Comparison of ENCODE assay signal across 8 cellular contexts in the genomic region with DNA sequence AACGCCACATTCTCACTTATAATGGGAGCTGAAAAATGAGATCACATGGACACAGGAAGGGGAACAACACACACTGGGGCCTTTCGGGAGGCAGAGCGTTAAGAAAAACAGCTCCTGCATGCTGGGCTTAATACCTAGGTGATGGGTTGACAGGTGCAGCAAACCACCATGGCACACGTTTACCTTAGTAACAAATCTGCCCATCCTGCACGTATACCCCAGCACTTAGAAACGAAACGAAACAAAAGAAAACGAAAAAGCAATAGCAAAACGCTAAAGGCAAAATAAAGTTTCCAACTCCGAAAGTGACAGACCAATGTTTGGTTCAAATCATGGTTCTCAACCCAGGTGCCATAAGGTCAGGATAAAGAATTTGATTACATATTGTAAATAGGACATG.
DNase-seq lines count a peak whose midpoint lies in the region; FAIRE-seq and TF ChIP-seq lines count a peak whose summit lies in the region.
"Not testable (repeated sequence)": the region's sequence is repeated elsewhere in the genome, so short reads cannot be mapped to it uniquely, and the experiment has no call there.

No MANE protein-coding gene starts in this region.

- not testable (repeated sequence) for H3K27ac Mint-ChIP-seq in MCF 10A (ENCODE audit: low read depth, unreplicated experiment); endodermal cell

- POLR2A ChIA-PET in MCF 10A (lab: Yijun Ruan, JAX), result not testable (repeated sequence)

- H2BK15ac ChIP-seq in mesenchymal stem cell (ENCODE audit: low read depth, poor library complexity, severe bottlenecking), result not testable (repeated sequence)

- H3K4me3 Mint-ChIP-seq in MCF 10A (ENCODE audit: unreplicated experiment); endodermal cell: not testable (repeated sequence)

- H2BK12ac ChIP-seq in mesenchymal stem cell (ENCODE audit: low read length in 2 of 2), result not testable (repeated sequence)

- not testable (repeated sequence) for H2BK120ac ChIP-seq in mesenchymal stem cell (ENCODE audit: low read depth, low read length)

- not testable (repeated sequence) for H4K91ac ChIP-seq in mesenchymal stem cell (ENCODE audit: low read length)

- H3K14ac ChIP-seq in mesenchymal stem cell (ENCODE audit: low read length in 2 of 2), result not testable (repeated sequence)

- peaks cover 61% of the 10 kb centered on the region for H3K9me3 Mint-ChIP-seq in MCF 10A (ENCODE audit: unreplicated experiment)
- peaks cover 72% of the 10 kb centered on the region for H3K9me3 Mint-ChIP-seq in endodermal cell

- not testable (repeated sequence) for H3K4me1 Mint-ChIP-seq in MCF 10A (ENCODE audit: insufficient read depth, unreplicated experiment); endodermal cell

- not testable (repeated sequence) for H3K4me2 ChIP-seq in mesenchymal stem cell (ENCODE audit: low read length, poor library complexity, severe bottlenecking)

- H3K4me1 ChIP-seq in endodermal cell (ENCODE audit: control insufficient read depth, insufficient read depth, low read length); mesenchymal stem cell (ENCODE audit: control insufficient read depth, insufficient read depth, low read depth, low read length); small intestine (ENCODE audit: control insufficient read depth in 2 of 2, insufficient read depth in 1 of 2, low read depth in 1 of 2, low read length in 1 of 2): not testable (repeated sequence)

- H2AFZ ChIP-seq in mesenchymal stem cell (ENCODE audit: low read depth, low read length), result not testable (repeated sequence)

- not testable (repeated sequence) for H2BK5ac ChIP-seq in mesenchymal stem cell (ENCODE audit: low read depth, low read length, poor library complexity, severe bottlenecking)

- H4K8ac ChIP-seq in mesenchymal stem cell (ENCODE audit: low read length), result not testable (repeated sequence)

- FAIRE-seq in RCC 7860 (lab: Jason Lieb, UNC); small intestine (lab: Jason Lieb, UNC): not testable (repeated sequence)

- not testable (repeated sequence) for H3K36me3 Mint-ChIP-seq in MCF 10A (ENCODE audit: insufficient read depth, unreplicated experiment)
- H3K36me3 Mint-ChIP-seq in endodermal cell (ENCODE audit: low read depth), result peaks cover 17% of the 10 kb centered on the region

- peaks cover 55% of the 10 kb centered on the region for H3K9me3 ChIP-seq in endodermal cell (ENCODE audit: control insufficient read depth, low read length)
- peaks cover 22% of the 10 kb centered on the region for H3K9me3 ChIP-seq in mesenchymal stem cell (ENCODE audit: control insufficient read depth, low read length)
- H3K9me3 ChIP-seq in small intestine (ENCODE audit: control insufficient read depth, low read depth), result not testable (repeated sequence)

- not testable (repeated sequence) for H3K18ac ChIP-seq in mesenchymal stem cell (ENCODE audit: low read depth in 1 of 2, low read length in 2 of 2)

- not testable (repeated sequence) for H3K27me3 ChIP-seq in endodermal cell (ENCODE audit: control insufficient read depth, insufficient read depth, low read length, poor library complexity, severe bottlenecking); mesenchymal stem cell (ENCODE audit: control insufficient read depth in 1 of 2, insufficient read depth in 1 of 2, low read length in 2 of 2); small intestine (ENCODE audit: control insufficient read depth in 2 of 2, insufficient read depth in 2 of 2, low read length in 2 of 2)

- not testable (repeated sequence) for BruUV-seq in MCF 10A (replicated peaks; lab: Mats Ljungman, UMichigan)

- H3K36me3 ChIP-seq in endodermal cell (ENCODE audit: control insufficient read depth, insufficient read depth, low read length); mesenchymal stem cell (ENCODE audit: control insufficient read depth in 1 of 2, insufficient read depth in 2 of 2, low read depth in 1 of 2, low read length in 2 of 2); small intestine (ENCODE audit: control insufficient read depth in 2 of 2, insufficient read depth in 2 of 2, low read length in 2 of 2): not testable (repeated sequence)

- not testable (repeated sequence) for H3K4me3 ChIP-seq in AG10803 (ENCODE audit: low read length); mesenchymal stem cell (ENCODE audit: insufficient read depth in 1 of 2, low read depth in 1 of 2, low read length in 2 of 2); small intestine (ENCODE audit: low read depth in 1 of 2, low read length in 2 of 2)
- peak overlapping the region; percentile 3 for H3K4me3 ChIP-seq in endodermal cell (ENCODE audit: low read length)

- H3K4ac ChIP-seq in mesenchymal stem cell (ENCODE audit: low read depth in 1 of 2, low read length in 2 of 2), result not testable (repeated sequence)

- H3K23ac ChIP-seq in mesenchymal stem cell (ENCODE audit: low read length in 2 of 2), result not testable (repeated sequence)

- TF ChIP-seq CTCF in AG10803 (conservative IDR thresholded peaks at IDR 0.05; ENCODE audit: low read length); MCF 10A (IDR thresholded peaks at IDR 0.05; ENCODE audit: unreplicated experiment); endodermal cell (conservative IDR thresholded peaks at IDR 0.05): not testable (repeated sequence)

- 77 to 82% methylated on average over 9 to 10 of the region's 10 CpGs for WGBS in endodermal cell (ENCODE audit: insufficient coverage in 1 of 2, insufficient read length in 1 of 2), 2 experiments
- WGBS in mesenchymal stem cell, result 80% methylated on average over 10 of the region's 10 CpGs
- WGBS in small intestine, 3 donors, result 70 to 73% (median 71%) methylated on average over 10 of the region's 10 CpGs

- CTCF ChIA-PET in MCF 10A (lab: Yijun Ruan, JAX), result not testable (repeated sequence)

- not testable (repeated sequence) for H3K27ac ChIP-seq in endodermal cell (ENCODE audit: low read depth, low read length); mesenchymal stem cell (ENCODE audit: low read length, poor library complexity, severe bottlenecking); small intestine (ENCODE audit: low read depth in 1 of 2, low read length in 1 of 2)

- H2AK5ac ChIP-seq in mesenchymal stem cell (ENCODE audit: low read length, severe bottlenecking), result not testable (repeated sequence)

- not testable (repeated sequence) for H3K79me1 ChIP-seq in mesenchymal stem cell (replicated peaks; ENCODE audit: low read length, poor library complexity, severe bottlenecking)

- DNase-seq in AG10803 (ENCODE audit: low read depth) (peak; percentile 3), HT-29 (ENCODE audit: low spot score) (peak; percentile 3), RCC 7860 (ENCODE audit: low spot score) (peak; percentile 3), MCF 10A (ENCODE audit: unreplicated experiment) (peak; percentile 2), endodermal cell (peak; percentile 41), iris pigment epithelial cell (ENCODE audit: low read depth) (peak; percentile 2), mesenchymal stem cell (peak; percentile 6), small intestine (peak; percentile 7)

- H3K27me3 Mint-ChIP-seq in MCF 10A (ENCODE audit: insufficient read depth, unreplicated experiment); endodermal cell (ENCODE audit: insufficient read depth): not testable (repeated sequence)

- intact Hi-C loops in MCF 10A (cut with micrococcal nuclease), result not testable (repeated sequence)

- not testable (repeated sequence) for H3K9ac ChIP-seq in endodermal cell (ENCODE audit: extremely low read depth, low read length, poor library complexity, severe bottlenecking); mesenchymal stem cell (ENCODE audit: low read length)
